ENCODE assay signal across 8 cellular contexts in genomic region chr9:21334969-21335632, GRCh38. TPM values are rescaled to one million over a fixed set of nuclear protein-coding genes. Genes with fewer than 3 reads are reported as not detected.
DNase-seq lines count a peak whose midpoint lies in the region; ATAC-seq and TF ChIP-seq lines count a peak whose summit lies in the region.

Gene KLHL9 (minus strand): TSS chr9:21335404. CDS start chr9:21334859, 545 bp downstream.

- no peaks in the 10 kb centered on the region for H3K9me3 Mint-ChIP-seq in activated CD8-positive, alpha-beta T cell treated with anti-CD3 and anti-CD28 coated beads, Interleukin-2, amount 10 ng/mL, durations not matched to agents 7 days and 5 days (ENCODE audit: insufficient read depth)

- peaks cover 35% of the 10 kb centered on the region for H3K36me3 Mint-ChIP-seq in activated CD8-positive, alpha-beta T cell treated with anti-CD3 and anti-CD28 coated beads, Interleukin-2, amount 10 ng/mL, durations not matched to agents 7 days and 5 days (ENCODE audit: low read depth)

- DNase-seq in AML-193 (lab: John Stamatoyannopoulos, UW) (peak; percentile 76 to 88), NCI-H524 (lab: John Stamatoyannopoulos, UW) (peak; percentile 64 to 86), lung microvascular endothelial cell (ENCODE audit: low read depth in 2 of 2) (peak; percentile 92 to 93)
- peak; percentile 90 for DNase-seq in activated CD8-positive, alpha-beta T cell treated with anti-CD3 and anti-CD28 coated beads, Interleukin-2, amount 10 ng/mL, durations not matched to agents 7 days and 5 days
- DNase-seq in effector CD8-positive, alpha-beta T cell (lab: John Stamatoyannopoulos, UW), result peak; percentile 84
- peak; percentile 76 to 81 (median 81) for DNase-seq in stimulated activated CD4-positive, alpha-beta T cell treated with anti-CD3 and anti-CD28 coated beads, TNF-alpha, amount 100 ng/mL, for 4 hours (ENCODE audit: low read depth in 3 of 3)

- CTCF ChIA-PET in activated CD8-positive, alpha-beta T cell treated with anti-CD3 and anti-CD28 coated beads, Interleukin-2, amount 10 ng/mL, durations not matched to agents 7 days and 5 days (lab: Charles Lee), result interaction anchor here (0.8 to 8.2 kb wide), 13 partner anchors 9 to 455 kb away, joined by 3 to 123 read pairs (median 4); no protein-coding TSS in a partner anchor

- H3K27ac Mint-ChIP-seq in activated CD8-positive, alpha-beta T cell treated with anti-CD3 and anti-CD28 coated beads, Interleukin-2, amount 10 ng/mL, durations not matched to agents 7 days and 5 days, result peak within 1 kb of the TSS; percentile 91

- peaks cover 11% of the 10 kb centered on the region for H3K27me3 Mint-ChIP-seq in activated CD8-positive, alpha-beta T cell treated with anti-CD3 and anti-CD28 coated beads, Interleukin-2, amount 10 ng/mL, durations not matched to agents 7 days and 5 days (ENCODE audit: low read depth)

- peak; percentile 95 for ATAC-seq in HG03432 (IDR thresholded peaks at IDR 0.05; ENCODE audit: unreplicated experiment)
- ATAC-seq in activated CD8-positive, alpha-beta T cell treated with anti-CD3 and anti-CD28 coated beads, Interleukin-2, amount 10 ng/mL, durations not matched to agents 7 days and 5 days, result peak; percentile 90

- POLR2A ChIA-PET in activated CD8-positive, alpha-beta T cell treated with anti-CD3 and anti-CD28 coated beads, Interleukin-2, amount 10 ng/mL, durations not matched to agents 7 days and 5 days (lab: Charles Lee), result interaction anchor here (0.6 to 2.7 kb wide), 4 partner anchors 22 to 403 kb away, joined by 3 to 15 read pairs (median 3); no protein-coding TSS in a partner anchor

- H3K4me1 Mint-ChIP-seq in activated CD8-positive, alpha-beta T cell treated with anti-CD3 and anti-CD28 coated beads, Interleukin-2, amount 10 ng/mL, durations not matched to agents 7 days and 5 days (ENCODE audit: low read depth), result peaks cover 44% of the 10 kb centered on the region

- TF ChIP-seq POLR2A in GM19099 (IDR thresholded peaks at IDR 0.05; ENCODE audit: extremely low read depth, insufficient read length, low read depth), result peak; percentile 83

- H3K4me3 Mint-ChIP-seq in activated CD8-positive, alpha-beta T cell treated with anti-CD3 and anti-CD28 coated beads, Interleukin-2, amount 10 ng/mL, durations not matched to agents 7 days and 5 days, result peak within 1 kb of the TSS; percentile 89

RNA-seq across cellular contexts. Expression of gene KLHL9, which starts in this region (rescaled TPM):
- 10 to 100 TPM; 17.9 to 18.8 TPM for total RNA-seq in activated CD8-positive, alpha-beta T cell treated with anti-CD3 and anti-CD28 coated beads, Interleukin-2, amount 10 ng/mL, durations not matched to agents 7 days and 5 days
- 23.5 and 33.7 TPM in 2 replicates for total RNA-seq in lung microvascular endothelial cell

Comparison
In these comparisons a context has a peak if more than half of its experiments do, and no peak if none do; other contexts are left out.
1. Peak in every context shown above with its lines: DNase-seq and ATAC-seq.